Comparison of ENCODE assay signal across 22 cellular contexts in genomic region chr1:169889871-169890270, GRCh38. TPM values are rescaled to one million over a fixed set of nuclear protein-coding genes. Genes with fewer than 3 reads are reported as not detected.
DNase-seq lines count a peak whose midpoint lies in the region; ATAC-seq, FAIRE-seq and TF ChIP-seq lines count a peak whose summit lies in the region.
"Had no signal": no experiment of that assay in that cellular context is flagged by ENCODE, and none has a peak within 500 bp of the region (broad histone marks: within the 10 kb centered on the region; RNA-seq: fewer than 3 reads in every experiment).

No MANE protein-coding gene starts in this region.

- no peaks in the 10 kb centered on the region for H3K27me3 ChIP-seq in CD4-positive, alpha-beta T cell (ENCODE audit: control insufficient read depth, insufficient read depth, low read length)
- H3K27me3 ChIP-seq in K562 (ENCODE audit: control insufficient read depth in 2 of 2, insufficient read depth in 2 of 2, low read length in 2 of 2) = no peaks in the 10 kb centered on the region
- no peaks in the 10 kb centered on the region for H3K27me3 ChIP-seq in small intestine (ENCODE audit: control insufficient read depth in 2 of 2, insufficient read depth in 2 of 2, low read length in 2 of 2)
- H3K27me3 ChIP-seq: BE2C, MG63 had no signal

- no peaks in the 10 kb centered on the region for H4K20me1 ChIP-seq in K562 (replicated peaks; ENCODE audit: control insufficient read depth, insufficient read depth, low read length)

- H3K9ac ChIP-seq in K562 (ENCODE audit: insufficient read depth in 1 of 2, low read depth in 2 of 2, low read length in 2 of 2) = no peak overlapping the region; a peak in 1 of 4 replicates
- H3K9ac ChIP-seq: GM23248, SK-N-SH had no signal

- no peak for DNase-seq in activated naive CD4-positive, alpha-beta T cell treated with anti-CD3 and anti-CD28 coated beads for 36 hours
- no peak for DNase-seq in activated naive CD4-positive, alpha-beta T cell treated with Interleukin-2 at 50 U/mL for 16 hours
- DNase-seq in CD4-positive, alpha-beta T cell = no peak
- DNase-seq in K562 (ENCODE audit: extremely low read depth in 1 of 4, low spot score in 3 of 4) (no peak), small intestine (no peak), NCI-H2081 treated with DMSO at 0.1 percent for 48 hours (lab: John Stamatoyannopoulos, UW) (no peak), AG08395 (ENCODE audit: low spot score) (no peak)
- DNase-seq: BE2C, COR-L47, GM23248, KBM-7, MG63, NCI-H1092 treated with DMSO at 0.1 percent for 48 hours, NCI-H1694, NCI-H345, NCI-H69, Right ventricle myocardium superior, SK-N-SH had no signal

- H3K4me3 ChIP-seq in K562 (no peak overlapping the region), small intestine (ENCODE audit: low read depth in 1 of 2, low read length in 2 of 2) (no peak overlapping the region)
- H3K4me3 ChIP-seq: GM23248, MG63 had no signal

- no peaks in the 10 kb centered on the region for H3K9me1 ChIP-seq in K562 (ENCODE audit: control insufficient read depth, insufficient read depth, low read length)

- TF ChIP-seq EP300 in K562 (IDR thresholded peaks at IDR 0.05; ENCODE audit: low read length) = no peak

- ATAC-seq in CD4-positive, alpha-beta T cell (ENCODE audit: poor library complexity) = no peak
- no peak for ATAC-seq in K562
- ATAC-seq: HCT116 had no signal

- H3K4me1 Mint-ChIP-seq in activated naive CD4-positive, alpha-beta T cell treated with anti-CD3 and anti-CD28 coated beads for 36 hours (ENCODE audit: low read depth) = peaks cover 42% of the 10 kb centered on the region
- peaks cover 71% of the 10 kb centered on the region for H3K4me1 Mint-ChIP-seq in CD4-positive, alpha-beta T cell (ENCODE audit: low read depth)
- H3K4me1 Mint-ChIP-seq in IgD-negative memory B cell = peaks cover 29 to 41% (median 39%) of the 10 kb centered on the region in 3 donors

- CTCF ChIA-PET in activated naive CD4-positive, alpha-beta T cell treated with anti-CD3 and anti-CD28 coated beads for 36 hours (lab: Charles Lee) = no interaction called here
- CTCF ChIA-PET in CD4-positive, alpha-beta T cell (lab: Charles Lee) = no interaction called here
- CTCF ChIA-PET in K562 (lab: Yijun Ruan, JAX; ENCODE audit: low intra/inter-chr PET ratio) = no interaction called here

- no peaks in the 10 kb centered on the region for H3K27me3 Mint-ChIP-seq in activated naive CD4-positive, alpha-beta T cell treated with anti-CD3 and anti-CD28 coated beads for 36 hours (ENCODE audit: low read depth)
- H3K27me3 Mint-ChIP-seq in CD4-positive, alpha-beta T cell = no peaks in the 10 kb centered on the region
- H3K27me3 Mint-ChIP-seq in IgD-negative memory B cell = no peaks in the 10 kb centered on the region

- no peaks in the 10 kb centered on the region for H3K9me3 ChIP-seq in CD4-positive, alpha-beta T cell (ENCODE audit: control insufficient read depth, low read length)
- no peaks in the 10 kb centered on the region for H3K9me3 ChIP-seq in K562 (replicated peaks; ENCODE audit: control insufficient read depth, insufficient read depth, low read depth, low read length)
- no peaks in the 10 kb centered on the region for H3K9me3 ChIP-seq in small intestine (ENCODE audit: control insufficient read depth, low read depth)
- H3K9me3 ChIP-seq: BE2C, MG63, SK-N-SH had no signal

- in situ Hi-C loops in K562 (cut with MboI) = no loop called here

- no peak for FAIRE-seq in K562 (lab: Jason Lieb, UNC)
- FAIRE-seq in small intestine (lab: Jason Lieb, UNC) = no peak
- FAIRE-seq: GM12891, GM19239 had no signal

- POLR2A ChIA-PET in CD4-positive, alpha-beta T cell (lab: Charles Lee) = no interaction called here
- POLR2A ChIA-PET in K562 (lab: Yijun Ruan, JAX) = no interaction called here

- H3K4me1 ChIP-seq in K562 (replicated peaks in 1 of 2; ENCODE audit: control insufficient read depth in 2 of 2, insufficient read depth in 2 of 2, low read length in 2 of 2) (peaks cover 3 to 10% of the 10 kb centered on the region in 2 experiments; a peak in 4 of 5 replicates), small intestine (ENCODE audit: control insufficient read depth in 2 of 2, insufficient read depth in 1 of 2, low read depth in 1 of 2, low read length in 1 of 2) (peaks cover 6 to 13% of the 10 kb centered on the region in 2 donors)
- H3K4me1 ChIP-seq: BE2C had no signal

- no peaks in the 10 kb centered on the region for H3K9me3 Mint-ChIP-seq in activated naive CD4-positive, alpha-beta T cell treated with anti-CD3 and anti-CD28 coated beads for 36 hours
- H3K9me3 Mint-ChIP-seq in CD4-positive, alpha-beta T cell = no peaks in the 10 kb centered on the region
- H3K9me3 Mint-ChIP-seq in IgD-negative memory B cell = no peaks in the 10 kb centered on the region

- H3K27ac Mint-ChIP-seq in activated naive CD4-positive, alpha-beta T cell treated with anti-CD3 and anti-CD28 coated beads for 36 hours = peak overlapping the region; percentile 55
- peak overlapping the region; percentile 77 for H3K27ac Mint-ChIP-seq in CD4-positive, alpha-beta T cell
- peak overlapping the region in 2 of 3 donors; percentile 12 to 30 for H3K27ac Mint-ChIP-seq in IgD-negative memory B cell

- TF ChIP-seq RAD21 in K562 (CRISPR knock-in tag; conservative IDR thresholded peaks at IDR 0.05 in 1 of 2, IDR thresholded peaks at IDR 0.05 in 1 of 2) = no peak

- intact Hi-C loops in activated naive CD4-positive, alpha-beta T cell treated with anti-CD3 and anti-CD28 coated beads for 36 hours (cut with micrococcal nuclease) = loop anchor here (2.0 to 10.0 kb wide), 5 partner anchors 295 to 1955 kb away; partner anchors contain the start of genes DCAF6, MPC2, NME7 and VAMP4
- intact Hi-C loops in CD4-positive, alpha-beta T cell (cut with DNase I, micrococcal nuclease) = loop anchor here (5.0 to 10.0 kb wide), 11 partner anchors 183 to 1955 kb away; partner anchors contain the start of genes BLZF1 (in 2 of the 2), NME7 (in 2 of the 2), DCAF6 (in 1 of the 2) and F5 (in 1 of the 2)
- intact Hi-C loops in K562 (cut with micrococcal nuclease) = loop anchor here (5.0 kb wide), 3 partner anchors 182 to 642 kb away; partner anchors contain the start of genes GORAB, KIFAP3 and SLC19A2

- no peak overlapping the region for H3K4me3 Mint-ChIP-seq in activated naive CD4-positive, alpha-beta T cell treated with anti-CD3 and anti-CD28 coated beads for 36 hours
- H3K4me3 Mint-ChIP-seq in CD4-positive, alpha-beta T cell = peak overlapping the region; percentile 8
- H3K4me3 Mint-ChIP-seq in IgD-negative memory B cell = peak overlapping the region in 1 of 4 donors; percentile 68

- H3K36me3 ChIP-seq in K562 (ENCODE audit: control insufficient read depth, insufficient read depth, low read length) (peaks cover 33% of the 10 kb centered on the region; the same call in 2 of the 3 replicates), small intestine (ENCODE audit: control insufficient read depth in 2 of 2, insufficient read depth in 2 of 2, low read length in 2 of 2) (peaks cover 2 to 4% of the 10 kb centered on the region in 2 donors)

- no peak overlapping the region for H2AFZ ChIP-seq in K562 (ENCODE audit: low read depth, low read length)
- H2AFZ ChIP-seq: GM23248 had no signal

- H3K36me3 Mint-ChIP-seq in activated naive CD4-positive, alpha-beta T cell treated with anti-CD3 and anti-CD28 coated beads for 36 hours (ENCODE audit: low read depth) = peaks cover 23% of the 10 kb centered on the region
- H3K36me3 Mint-ChIP-seq in CD4-positive, alpha-beta T cell (ENCODE audit: low read depth) = peaks cover 50% of the 10 kb centered on the region
- peaks cover 8% of the 10 kb centered on the region for H3K36me3 Mint-ChIP-seq in IgD-negative memory B cell

- H3K79me2 ChIP-seq in K562 (ENCODE audit: control insufficient read depth, insufficient read depth, low read length) = peaks cover 40% of the 10 kb centered on the region

- peak overlapping the region; percentile 63 for H3K27ac ChIP-seq in CD4-positive, alpha-beta T cell (ENCODE audit: low read depth, low read length)
- H3K27ac ChIP-seq in K562 (ENCODE audit: extremely low read depth, low read depth, low read length) (no peak overlapping the region), small intestine (ENCODE audit: low read depth in 1 of 2, low read length in 1 of 2) (no peak overlapping the region)
- H3K27ac ChIP-seq: GM23248 had no signal

- BruUV-seq in K562 (replicated peaks; lab: Mats Ljungman, UMichigan) = no TSS peak

- H3K4me2 ChIP-seq in K562 (ENCODE audit: insufficient read depth, low read length) = no peak overlapping the region
- H3K4me2 ChIP-seq: SK-N-SH had no signal

- TF ChIP-seq POLR2A in K562 (conservative IDR thresholded peaks at IDR 0.05) = no peak

- TF ChIP-seq CTCF in CD4-positive, alpha-beta T cell (IDR thresholded peaks at IDR 0.05) = no peak
- TF ChIP-seq CTCF in K562 (IDR thresholded peaks at IDR 0.05 in 2 of 3, conservative IDR thresholded peaks at IDR 0.05 in 1 of 3; ENCODE audit: insufficient read depth in 2 of 3, low read depth in 1 of 3, low read length in 3 of 3) = no peak

- 78% methylated on average over 2 of the region's 2 CpGs for WGBS in K562 (ENCODE audit: insufficient coverage, low coverage, missing lambda C conversion rate)
- WGBS in small intestine, 3 donors = 91 to 95% (median 94%) methylated on average over 2 of the region's 2 CpGs

TF ChIP-seq in K562, 482 proteins besides CTCF, POLR2A, EP300 and RAD21 (continues in another document):
- TF ChIP-seq ZKSCAN1 (IDR thresholded peaks at IDR 0.05; ENCODE audit: low read depth, low read length) = peak; percentile 99
- TF ChIP-seq POLR2H (tag; IDR thresholded peaks at IDR 0.05; ENCODE audit: low read depth) = no peak

RNA-seq across cellular contexts. Expression of gene SCYL3, which starts 3.8 kb away (rescaled TPM):
- total RNA-seq in activated naive CD4-positive, alpha-beta T cell treated with anti-CD3 and anti-CD28 coated beads for 36 hours = 1 to 10 TPM; 8.8 TPM
- total RNA-seq in CD4-positive, alpha-beta T cell = 1 to 10 TPM; 3.5 to 3.6 TPM
- polyA plus RNA-seq in IgD-negative memory B cell = 15.1 TPM
- 12.3 and 14.4 TPM in 2 replicates for total RNA-seq in K562 (2011; cell fraction: chromatin; rRNA removed; ENCODE audit: low replicate concordance)
- total RNA-seq in K562 (2011; cell fraction: nucleolus; rRNA removed) = 6.8 and 10.0 TPM in 2 replicates
- 7.6 and 9.6 TPM in 2 replicates for total RNA-seq in K562 (2011; cell fraction: nucleoplasm; rRNA removed)
- total RNA-seq in K562 (2014; rRNA removed) = 4.4 and 5.5 TPM in 2 replicates
- 8.2 and 8.7 TPM in 2 replicates for total RNA-seq in K562 (2014; rRNA removed; fragmentation: Illumina TruSeq; extraction: Trizol)
- 6.6 and 7.9 TPM in 2 replicates for total RNA-seq in K562 (2015; rRNA removed; fragmentation: Illumina TruSeq; extraction: Trizol)
- total RNA-seq in K562 (2021) = 7.4 and 7.5 TPM in 2 replicates
- 9.6 and 11.4 TPM in 2 replicates for polyA plus RNA-seq in K562 (2011; rRNA removed)
- 3.4 and 5.7 TPM in 2 replicates for polyA plus RNA-seq in K562 (2011; cell fraction: cytosol; rRNA removed)
- 13.9 and 14.4 TPM in 2 replicates for polyA plus RNA-seq in K562 (2011; cell fraction: nucleus; rRNA removed)
- 4.3 and 4.9 TPM in 2 replicates for polyA plus RNA-seq in K562 (2012)
- polyA plus RNA-seq in K562 (2014; fragmentation: Illumina TruSeq; extraction: Trizol) = 6.4 and 6.8 TPM in 2 replicates
- 1 to 10 TPM; 3.6 to 5.7 TPM for polyA plus RNA-seq in K562 (2014; fragmentation: Nextera tagmentation; extraction: Ambion mirVana)
- polyA plus RNA-seq in K562 (2014; rRNA removed) = 4.4 and 7.1 TPM in 2 replicates
- polyA minus RNA-seq in K562 (2011; rRNA and poly(A)+ RNA removed) = 18.6 and 21.9 TPM in 2 replicates
- polyA minus RNA-seq in K562 (2011; cell fraction: cytosol; rRNA and poly(A)+ RNA removed) = 3.1 and 4.6 TPM in 2 replicates
- 15.6 and 19.8 TPM in 2 replicates for polyA minus RNA-seq in K562 (2011; cell fraction: nucleus; rRNA and poly(A)+ RNA removed)
- 1 to 10 TPM; 4.4 to 6.7 (median 4.6) TPM for polyA plus RNA-seq in small intestine

Comparison
In these comparisons a context has a peak if more than half of its experiments do, and no peak if none do; other contexts are left out.
1. H3K27ac Mint-ChIP-seq: peak in every context shown above with its lines; median percentile 77 in CD4-positive, alpha-beta T cell; 55 in activated naive CD4-positive, alpha-beta T cell treated with anti-CD3 and anti-CD28 coated beads for 36 hours; 21 in IgD-negative memory B cell.